Comparison of ENCODE assay signal across 9 cellular contexts in genomic region chr22:35558719-35559118, GRCh38. TPM values are rescaled to one million over a fixed set of nuclear protein-coding genes. Genes with fewer than 3 reads are reported as not detected.
"Had no signal": no experiment of that assay in that cellular context is flagged by ENCODE, and none has a peak within 500 bp of the region (broad histone marks: within the 10 kb centered on the region; RNA-seq: fewer than 3 reads in every experiment).

No MANE protein-coding gene starts in this region.

- ATAC-seq: GM23338, HCT116 had no signal

- H3K4me3 ChIP-seq: GM23338, HAP-1 had no signal

- H3K9me3 ChIP-seq: HAP-1 had no signal

- H2AFZ ChIP-seq: GM23338 had no signal

- H3K4me2 ChIP-seq: GM23338 had no signal

- H3K4me1 ChIP-seq: HAP-1 had no signal

- H3K36me3 ChIP-seq: HAP-1 had no signal

- DNase-seq: H7, IMR-90, KBM-7 had no signal

- H3K27ac ChIP-seq: HL-60 had no signal

RNA-seq across cellular contexts. Expression of gene RASD2, which starts 18.1 kb away (rescaled TPM):
- total RNA-seq: HT1080 had no signal

RNA-seq across cellular contexts. Expression of gene MB, which starts 58.4 kb away (rescaled TPM):
- total RNA-seq: GM23338, H4, HT1080, IMR-90 had no signal
- polyA plus RNA-seq: GM23338, IMR-90 had no signal
